ENCODE assay signal across 14 cellular contexts in genomic region chr6:131792091-131792496, GRCh38. TPM values are rescaled to one million over a fixed set of nuclear protein-coding genes. Genes with fewer than 3 reads are reported as not detected.
DNase-seq lines count a peak whose midpoint lies in the region; ATAC-seq, FAIRE-seq and TF ChIP-seq lines count a peak whose summit lies in the region.
"Had no signal": no experiment of that assay in that cellular context is flagged by ENCODE, and none has a peak within 500 bp of the region (broad histone marks: within the 10 kb centered on the region; RNA-seq: fewer than 3 reads in every experiment).

No MANE protein-coding gene starts in this region.

- H2AFZ ChIP-seq in fibroblast of lung (ENCODE audit: low read length) = no peak overlapping the region

- POLR2A ChIA-PET in MCF 10A (lab: Yijun Ruan, JAX) = no interaction called here

- no peak for TF ChIP-seq POLR2A in breast epithelium (IDR thresholded peaks at IDR 0.05)

- H3K36me3 Mint-ChIP-seq in MCF 10A (ENCODE audit: insufficient read depth, unreplicated experiment) = no peaks in the 10 kb centered on the region
- H3K36me3 Mint-ChIP-seq: activated naive CD4-positive, alpha-beta T cell treated with anti-CD3 and anti-CD28 coated beads, Interleukin-2, amount 50 U/mL, for 24 hours had no signal

- peak; percentile 84 for FAIRE-seq in RCC 7860 (lab: Jason Lieb, UNC)

- no peak for ATAC-seq in HG03439 (IDR thresholded peaks at IDR 0.05; ENCODE audit: unreplicated experiment)

- no peaks in the 10 kb centered on the region for H3K4me1 Mint-ChIP-seq in MCF 10A (ENCODE audit: insufficient read depth, unreplicated experiment)
- H3K4me1 Mint-ChIP-seq: activated naive CD4-positive, alpha-beta T cell treated with anti-CD3 and anti-CD28 coated beads, Interleukin-2, amount 50 U/mL, for 24 hours; B cell; neural crest cell had no signal

- H3K9me3 ChIP-seq in breast epithelium (no peaks in the 10 kb centered on the region), fibroblast of lung (ENCODE audit: control insufficient read depth, insufficient read depth, low read depth, low read length) (no peaks in the 10 kb centered on the region)

- intact Hi-C loops in MCF 10A (cut with micrococcal nuclease) = no loop called here
- intact Hi-C loops in breast epithelium (cut with DNase I; ENCODE audit: low total_unique reads) = no loop called here

- no peak overlapping the region for H3K4me3 Mint-ChIP-seq in MCF 10A (ENCODE audit: unreplicated experiment)
- H3K4me3 Mint-ChIP-seq: activated naive CD4-positive, alpha-beta T cell treated with anti-CD3 and anti-CD28 coated beads, Interleukin-2, amount 50 U/mL, for 24 hours; B cell; neural crest cell had no signal

- H4K20me1 ChIP-seq in fibroblast of lung (ENCODE audit: control insufficient read depth, extremely low read depth, insufficient read depth, low read length) = no peaks in the 10 kb centered on the region

- H3K36me3 ChIP-seq in breast epithelium (no peaks in the 10 kb centered on the region), fibroblast of lung (ENCODE audit: control insufficient read depth, insufficient read depth, low read length) (no peaks in the 10 kb centered on the region)

- H3K4me3 ChIP-seq in breast epithelium (no peak overlapping the region), fibroblast of lung (replicated peaks in 1 of 4; ENCODE audit: control extremely low read depth in 1 of 4, insufficient read depth in 1 of 4, low read depth in 3 of 4, low read length in 4 of 4) (no peak overlapping the region)

- no peaks in the 10 kb centered on the region for H3K9me3 Mint-ChIP-seq in MCF 10A (ENCODE audit: unreplicated experiment)
- H3K9me3 Mint-ChIP-seq: activated naive CD4-positive, alpha-beta T cell treated with anti-CD3 and anti-CD28 coated beads, Interleukin-2, amount 50 U/mL, for 24 hours; neural crest cell had no signal

- H3K27ac ChIP-seq in breast epithelium = no peak overlapping the region
- H3K27ac ChIP-seq in fibroblast of lung (ENCODE audit: insufficient read depth, low read length) = no peak overlapping the region
- H3K27ac ChIP-seq: HL-60 had no signal

- TF ChIP-seq CTCF in MCF 10A (IDR thresholded peaks at IDR 0.05; ENCODE audit: unreplicated experiment) (peak; percentile 5), breast epithelium (IDR thresholded peaks at IDR 0.05) (no peak), fibroblast of lung (conservative IDR thresholded peaks at IDR 0.05 in 1 of 2, IDR thresholded peaks at IDR 0.05 in 1 of 2; ENCODE audit: low read depth in 1 of 2, low read length in 2 of 2) (no peak)

- CTCF ChIA-PET in MCF 10A (lab: Yijun Ruan, JAX) = interaction anchor here (0.6 to 1.9 kb wide), 4 partner anchors 10 to 118 kb away, joined by 3 to 5 read pairs (median 3); no protein-coding TSS in a partner anchor

- DNase-seq in MCF 10A (ENCODE audit: unreplicated experiment) = peak; percentile 31
- DNase-seq in breast epithelium (ENCODE audit: low spot score in 2 of 2) = no peak
- DNase-seq in RCC 7860 (ENCODE audit: low spot score) = peak; percentile 70
- peak; percentile 16 to 77 for DNase-seq in fibroblast of lung (ENCODE audit: low read depth in 2 of 2)
- DNase-seq in stromal cell of bone marrow (ENCODE audit: low read depth) = peak; percentile 82
- no peak for DNase-seq in amygdala (lab: John Stamatoyannopoulos, UW)
- no peak for DNase-seq in GDM1 (lab: John Stamatoyannopoulos, UW)
- DNase-seq: activated CD4-positive, alpha-beta T cell treated with anti-CD3 and anti-CD28 coated beads, Interleukin-2, amount 50 U/mL, for 1 hour; NK-92 treated with Interleukin-12 subunit alpha and Interleukin-12 subunit beta, amount 100 ng/mL, for 24 hours had no signal

- no peaks in the 10 kb centered on the region for H3K79me2 ChIP-seq in fibroblast of lung (ENCODE audit: control insufficient read depth, insufficient read depth, low read length)

- no peaks in the 10 kb centered on the region for H3K27me3 Mint-ChIP-seq in MCF 10A (ENCODE audit: insufficient read depth, unreplicated experiment)

- H3K9ac ChIP-seq in fibroblast of lung (ENCODE audit: insufficient read depth, low read length) = no peak overlapping the region

- H3K27me3 ChIP-seq in breast epithelium (no peaks in the 10 kb centered on the region), fibroblast of lung (ENCODE audit: control insufficient read depth, insufficient read depth, low read length) (no peaks in the 10 kb centered on the region)

- BruUV-seq in MCF 10A (replicated peaks; lab: Mats Ljungman, UMichigan) = no TSS peak

- H3K27ac Mint-ChIP-seq in MCF 10A (ENCODE audit: low read depth, unreplicated experiment) = no peak overlapping the region
- H3K27ac Mint-ChIP-seq: activated naive CD4-positive, alpha-beta T cell treated with anti-CD3 and anti-CD28 coated beads, Interleukin-2, amount 50 U/mL, for 24 hours; B cell had no signal

- H3K4me1 ChIP-seq in breast epithelium (no peaks in the 10 kb centered on the region), fibroblast of lung (ENCODE audit: control insufficient read depth, extremely low read depth, insufficient read depth, low read length) (peaks cover 11% of the 10 kb centered on the region)

- no peak overlapping the region for H3K4me2 ChIP-seq in fibroblast of lung (ENCODE audit: extremely low read depth, insufficient read depth, low read length)

RNA-seq across cellular contexts. Expression of gene ENPP1, which starts 15.7 kb away (rescaled TPM):
- 1.4 and 2.8 TPM in 2 replicates for total RNA-seq in MCF 10A (2022)
- 10 to 100 TPM; 51.2 to 53.8 (median 51.5) TPM for total RNA-seq in breast epithelium
- 13.1 and 85.4 TPM in 2 replicates for total RNA-seq in fibroblast of lung
- 48.6 and 51.7 TPM in 2 replicates for polyA plus RNA-seq in fibroblast of lung
- polyA plus RNA-seq in fibroblast of lung (2012) = 22.8 and 24.8 TPM in 2 replicates
- 13.0 and 15.2 TPM in 2 replicates for polyA minus RNA-seq in fibroblast of lung (ENCODE audit: low replicate concordance)

Comparison
In these comparisons a context has a peak if more than half of its experiments do, and no peak if none do; other contexts are left out.
1. DNase-seq: peak in MCF 10A (single experiment), RCC 7860 (single experiment), fibroblast of lung (2 of 2) and stromal cell of bone marrow (single experiment); none in breast epithelium (0 of 2), amygdala (0 of 56) and GDM1 (single experiment).